Comparison of ENCODE assay signal across 19 cellular contexts in the genomic region with DNA sequence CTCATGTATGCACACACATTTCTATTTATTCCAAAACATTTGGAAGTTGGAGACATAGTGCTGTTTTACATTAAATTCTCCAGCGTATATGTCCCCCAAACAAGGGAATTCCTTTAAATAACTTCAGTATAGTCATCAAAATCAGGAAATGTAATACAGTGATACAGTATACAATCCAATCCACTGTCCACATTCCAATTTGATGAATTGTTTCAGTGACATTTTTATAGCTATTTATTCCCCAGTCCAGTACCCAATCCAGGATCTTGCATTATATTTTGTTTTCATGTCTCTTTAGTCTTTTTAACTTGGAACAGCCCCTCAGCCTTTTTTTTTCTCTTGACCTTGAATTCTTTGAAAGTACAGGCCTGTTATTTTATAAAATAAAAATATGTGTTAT.
DNase-seq lines count a peak whose midpoint lies in the region; FAIRE-seq and TF ChIP-seq lines count a peak whose summit lies in the region.
"Had no signal": no experiment of that assay in that cellular context is flagged by ENCODE, and none has a peak within 500 bp of the region (broad histone marks: within the 10 kb centered on the region; RNA-seq: fewer than 3 reads in every experiment).

No MANE protein-coding gene starts in this region.

- WGBS in neuronal stem cell (ENCODE audit: extremely low coverage in 2 of 2, insufficient read length in 2 of 2, insufficient replicate concordance in 1 of 2), 2 donors, result no CpG with 5 or more reads among the region's 1 CpG

- H2AK5ac ChIP-seq in neuronal stem cell (ENCODE audit: low read depth, low read length), result no peak overlapping the region

- FAIRE-seq in astrocyte (lab: Jason Lieb, UNC), result no peak

- no peak overlapping the region for H3K4ac ChIP-seq in neuronal stem cell (ENCODE audit: low read length)

- no peaks in the 10 kb centered on the region for H4K20me1 ChIP-seq in astrocyte (ENCODE audit: insufficient read depth, low read length)
- H4K20me1 ChIP-seq: BLaER1 had no signal

- H3K27me3 ChIP-seq in astrocyte (ENCODE audit: insufficient read depth, low read length), result no peaks in the 10 kb centered on the region
- no peaks in the 10 kb centered on the region for H3K27me3 ChIP-seq in neuronal stem cell (ENCODE audit: control insufficient read depth in 3 of 3, insufficient read depth in 3 of 3, low read depth in 1 of 3, low read length in 3 of 3)
- H3K27me3 ChIP-seq: BLaER1 had no signal

- H3K27ac ChIP-seq in astrocyte (ENCODE audit: low read depth, low read length), result no peak overlapping the region
- no peak overlapping the region for H3K27ac ChIP-seq in neuronal stem cell (replicated peaks; ENCODE audit: low read length)
- H3K27ac ChIP-seq: 22Rv1, BLaER1, SK-N-MC had no signal

- no peak overlapping the region for H2BK15ac ChIP-seq in neuronal stem cell (ENCODE audit: low read length)

- no peak overlapping the region for H4K91ac ChIP-seq in neuronal stem cell (ENCODE audit: low read depth, low read length, poor library complexity)

- peak overlapping the region; percentile 31 for H3K4me2 ChIP-seq in astrocyte (ENCODE audit: low read length)
- no peak overlapping the region for H3K4me2 ChIP-seq in neuronal stem cell (ENCODE audit: insufficient read depth, low read length, poor library complexity, severe bottlenecking)
- H3K4me2 ChIP-seq: BLaER1 had no signal

- H3K18ac ChIP-seq in neuronal stem cell (ENCODE audit: low read length), result no peak overlapping the region

- no peak overlapping the region for H3K23ac ChIP-seq in neuronal stem cell (ENCODE audit: low read depth, low read length, poor library complexity)

- H3K9me3 ChIP-seq in astrocyte (ENCODE audit: insufficient read depth, low read depth, low read length), result no peaks in the 10 kb centered on the region
- H3K9me3 ChIP-seq in neuronal stem cell (replicated peaks in 1 of 2; ENCODE audit: control insufficient read depth in 2 of 2, insufficient read depth in 1 of 2, low read depth in 1 of 2, low read length in 2 of 2), result no peaks in the 10 kb centered on the region
- H3K9me3 ChIP-seq: BLaER1 had no signal

- DNase-seq in A172 (ENCODE audit: low spot score) (peak; percentile 8), HT-29 (ENCODE audit: low spot score) (peak; percentile 18), astrocyte (ENCODE audit: low read depth) (no peak), foreskin fibroblast (peak; percentile 16 to 22), iPS-NIHi7 (ENCODE audit: extremely low spot score) (no peak), SKM-1 treated with dmso at 0.1 percent for 144 hours (lab: John Stamatoyannopoulos, UW; ENCODE audit: unreplicated experiment) (no peak), neuronal stem cell (ENCODE audit: low spot score) (no peak), SK-N-DZ (ENCODE audit: low spot score) (no peak)
- DNase-seq: CD8-positive, alpha-beta memory T cell; DMS 273 treated with DMSO at 0.1 percent for 48 hours; H7; KBM-7; NCI-H1092 treated with DMSO at 0.1 percent for 48 hours; NCI-H187; NCI-H446 treated with DMSO at 0.1 percent for 48 hours; NCI-H748 treated with DMSO at 0.1 percent for 48 hours had no signal

- H3K36me3 Mint-ChIP-seq in astrocyte (ENCODE audit: low read depth, unreplicated experiment), result no peaks in the 10 kb centered on the region
- H3K36me3 Mint-ChIP-seq: CD8-positive, alpha-beta memory T cell had no signal

- no peak overlapping the region for H3K9ac ChIP-seq in astrocyte (ENCODE audit: low read length)
- H3K9ac ChIP-seq in neuronal stem cell (ENCODE audit: low read depth, low read length, poor library complexity), result no peak overlapping the region
- H3K9ac ChIP-seq: BLaER1 had no signal

- H2BK12ac ChIP-seq in neuronal stem cell (ENCODE audit: low read length), result no peak overlapping the region

- H3K36me3 ChIP-seq in astrocyte (ENCODE audit: insufficient read depth, low read length), result no peaks in the 10 kb centered on the region
- no peaks in the 10 kb centered on the region for H3K36me3 ChIP-seq in neuronal stem cell (replicated peaks in 1 of 2; ENCODE audit: control insufficient read depth in 2 of 2, insufficient read depth in 2 of 2, low read length in 2 of 2)
- H3K36me3 ChIP-seq: BLaER1 had no signal

- H4K8ac ChIP-seq in neuronal stem cell (ENCODE audit: low read depth, low read length), result no peak overlapping the region

- H3K4me3 ChIP-seq in astrocyte (ENCODE audit: insufficient read depth, low read depth, low read length) (no peak overlapping the region), foreskin fibroblast (ENCODE audit: low read depth in 1 of 2, low read length in 2 of 2) (no peak overlapping the region), neuronal stem cell (ENCODE audit: low read length in 2 of 2) (no peak overlapping the region)
- H3K4me3 ChIP-seq: BLaER1, SK-N-MC had no signal

- no peak for TF ChIP-seq CTCF in astrocyte (IDR thresholded peaks at IDR 0.05; ENCODE audit: insufficient read depth, low read depth, low read length)
- no peak for TF ChIP-seq CTCF in foreskin fibroblast (IDR thresholded peaks at IDR 0.05; ENCODE audit: low read depth, low read length)

- H3K4me1 Mint-ChIP-seq in astrocyte (ENCODE audit: low read depth, unreplicated experiment), result no peaks in the 10 kb centered on the region
- H3K4me1 Mint-ChIP-seq: CD8-positive, alpha-beta memory T cell had no signal

- H3K9me3 Mint-ChIP-seq in astrocyte (ENCODE audit: unreplicated experiment), result no peaks in the 10 kb centered on the region

- no peak overlapping the region for H2BK5ac ChIP-seq in neuronal stem cell (ENCODE audit: low read length)

- H2BK120ac ChIP-seq in neuronal stem cell (ENCODE audit: low read depth, low read length), result no peak overlapping the region

- H3K79me2 ChIP-seq in astrocyte (ENCODE audit: insufficient read depth, low read length), result no peaks in the 10 kb centered on the region

- H3K79me1 ChIP-seq in neuronal stem cell (ENCODE audit: low read depth, low read length), result no peaks in the 10 kb centered on the region

- no peak overlapping the region for H3K14ac ChIP-seq in neuronal stem cell (ENCODE audit: low read length)

- no peak overlapping the region for H3K27ac Mint-ChIP-seq in astrocyte (ENCODE audit: unreplicated experiment)
- H3K27ac Mint-ChIP-seq: CD8-positive, alpha-beta memory T cell had no signal

- H3K4me1 ChIP-seq in astrocyte (ENCODE audit: insufficient read depth, low read length), result no peaks in the 10 kb centered on the region
- no peaks in the 10 kb centered on the region for H3K4me1 ChIP-seq in neuronal stem cell (ENCODE audit: control insufficient read depth in 2 of 2, insufficient read depth in 1 of 2, low read depth in 1 of 2, low read length in 2 of 2)
- H3K4me1 ChIP-seq: BLaER1 had no signal

- H2AFZ ChIP-seq in astrocyte (ENCODE audit: low read depth, low read length), result no peak overlapping the region
- H2AFZ ChIP-seq in neuronal stem cell (ENCODE audit: low read length), result no peak overlapping the region

- H3K4me3 Mint-ChIP-seq in astrocyte (ENCODE audit: unreplicated experiment), result no peak overlapping the region
- H3K4me3 Mint-ChIP-seq: CD8-positive, alpha-beta memory T cell had no signal

- no peaks in the 10 kb centered on the region for H3K27me3 Mint-ChIP-seq in astrocyte (ENCODE audit: low read depth, unreplicated experiment)
- H3K27me3 Mint-ChIP-seq: CD8-positive, alpha-beta memory T cell had no signal

Comparison
In these comparisons a context has a peak if more than half of its experiments do, and no peak if none do; other contexts are left out.
1. DNase-seq: peak in A172 (single experiment), HT-29 (single experiment) and foreskin fibroblast (2 of 2); none in astrocyte (single experiment), iPS-NIHi7 (single experiment), SKM-1 treated with dmso at 0.1 percent for 144 hours (single experiment), neuronal stem cell (single experiment) and SK-N-DZ (single experiment).